In genomic region chr20:44209691-44210421, GRCh38 we compare ENCODE assay signal across 8 cellular contexts. TPM values are rescaled to one million over a fixed set of nuclear protein-coding genes. Genes with fewer than 3 reads are reported as not detected.
DNase-seq lines count a peak whose midpoint lies in the region; ATAC-seq and TF ChIP-seq lines count a peak whose summit lies in the region.

No MANE protein-coding gene starts in this region.

- TF ChIP-seq CTCF in GM12865 (IDR thresholded peaks at IDR 0.05; ENCODE audit: insufficient read depth, low read depth, low read length, missing control alignments) = no peak
- TF ChIP-seq CTCF in cardiac muscle cell (IDR thresholded peaks at IDR 0.05; ENCODE audit: low read depth, low read length) = no peak

- H2AFZ ChIP-seq in trophoblast cell (ENCODE audit: insufficient read depth, low read length, poor library complexity) = peak overlapping the region; percentile 57

- H3K23ac ChIP-seq in trophoblast cell (ENCODE audit: low read length) = peak overlapping the region; percentile 19

- peak overlapping the region; percentile 99 for H3K4me3 Mint-ChIP-seq in activated T-helper 1 cell treated with anti-CD3 and anti-CD28 coated beads, Interleukin-12 subunit alpha, Interleukin-12 subunit beta, Interleukin-2, Interleukin-4 antibody, amounts not matched to agents 30 ng/mL and 10 ng/mL and 1 ng/mL, durations not matched to agents 14 hours and 24 hours and 36 hours

- peaks cover 53% of the 10 kb centered on the region for H3K4me1 Mint-ChIP-seq in activated T-helper 1 cell treated with anti-CD3 and anti-CD28 coated beads, Interleukin-12 subunit alpha, Interleukin-12 subunit beta, Interleukin-2, Interleukin-4 antibody, amounts not matched to agents 30 ng/mL and 10 ng/mL and 1 ng/mL, durations not matched to agents 14 hours and 24 hours and 36 hours (ENCODE audit: low read depth)

- H3K9me3 ChIP-seq in cardiac muscle cell (ENCODE audit: low read depth) = no peaks in the 10 kb centered on the region
- no peaks in the 10 kb centered on the region for H3K9me3 ChIP-seq in trophoblast cell (ENCODE audit: insufficient read depth, low read depth, low read length)

- H3K27me3 ChIP-seq in cardiac muscle cell (no peaks in the 10 kb centered on the region), trophoblast cell (ENCODE audit: insufficient read depth, low read length) (no peaks in the 10 kb centered on the region)

- H4K8ac ChIP-seq in trophoblast cell (ENCODE audit: low read depth, low read length) = peak overlapping the region; percentile 75

- H3K79me1 ChIP-seq in trophoblast cell (ENCODE audit: low read length) = peaks cover 11% of the 10 kb centered on the region

- intact Hi-C loops in activated T-helper 1 cell treated with anti-CD3 and anti-CD28 coated beads, Interleukin-12 subunit alpha, Interleukin-12 subunit beta, Interleukin-2, Interleukin-4 antibody, amounts not matched to agents 30 ng/mL and 10 ng/mL and 1 ng/mL, durations not matched to agents 14 hours and 24 hours and 36 hours (cut with micrococcal nuclease) = loop anchor here (1.0 to 10.0 kb wide), 7 partner anchors 11 to 753 kb away; partner anchors contain the start of genes MYBL2, SRSF6, TOMM34 and TTPAL

- ATAC-seq in HG03432 (IDR thresholded peaks at IDR 0.05; ENCODE audit: unreplicated experiment) (peak; percentile 1), GM19455 (IDR thresholded peaks at IDR 0.05; ENCODE audit: unreplicated experiment) (no peak), GM18517 (IDR thresholded peaks at IDR 0.05; ENCODE audit: unreplicated experiment) (no peak)

- peak overlapping the region; percentile 80 for H3K9ac ChIP-seq in trophoblast cell (ENCODE audit: low read length)

- peak overlapping the region; percentile 76 for H4K12ac ChIP-seq in trophoblast cell (ENCODE audit: low read depth, low read length)

- H2AK5ac ChIP-seq in trophoblast cell (ENCODE audit: low read length) = peak overlapping the region; percentile 27

- H2BK120ac ChIP-seq in trophoblast cell (ENCODE audit: insufficient read depth, low read length, poor library complexity) = peak overlapping the region; percentile 60

- no peaks in the 10 kb centered on the region for H3K9me3 Mint-ChIP-seq in activated T-helper 1 cell treated with anti-CD3 and anti-CD28 coated beads, Interleukin-12 subunit alpha, Interleukin-12 subunit beta, Interleukin-2, Interleukin-4 antibody, amounts not matched to agents 30 ng/mL and 10 ng/mL and 1 ng/mL, durations not matched to agents 14 hours and 24 hours and 36 hours

- peak; percentile 17 for DNase-seq in GM12865 (ENCODE audit: low read depth)
- no peak for DNase-seq in activated T-helper 1 cell treated with anti-CD3 and anti-CD28 coated beads, Interleukin-12 subunit alpha, Interleukin-12 subunit beta, Interleukin-2, Interleukin-4 antibody, amounts not matched to agents 30 ng/mL and 10 ng/mL and 1 ng/mL, durations not matched to agents 14 hours and 24 hours and 36 hours (ENCODE audit: low spot score)
- DNase-seq in cardiac muscle cell (ENCODE audit: low read depth in 1 of 2, low spot score in 1 of 2) = peak; percentile 41 to 71
- peak in 1 of 2 donors; percentile 34 for DNase-seq in trophoblast cell
- no peak for DNase-seq in NK-92 (lab: John Stamatoyannopoulos, UW; ENCODE audit: unreplicated experiment)

- peak overlapping the region; percentile 63 for H3K4ac ChIP-seq in trophoblast cell (ENCODE audit: low read depth, low read length)

- H3K4me1 ChIP-seq in cardiac muscle cell (ENCODE audit: low read depth) (peaks cover 30% of the 10 kb centered on the region), trophoblast cell (ENCODE audit: control insufficient read depth in 1 of 2, insufficient read depth in 2 of 2, low read length in 2 of 2) (peaks cover 3 to 6% of the 10 kb centered on the region in 2 experiments)

- H4K91ac ChIP-seq in trophoblast cell (ENCODE audit: low read depth, low read length) = peak overlapping the region; percentile 86

- peaks cover 23% of the 10 kb centered on the region for H3K36me3 Mint-ChIP-seq in activated T-helper 1 cell treated with anti-CD3 and anti-CD28 coated beads, Interleukin-12 subunit alpha, Interleukin-12 subunit beta, Interleukin-2, Interleukin-4 antibody, amounts not matched to agents 30 ng/mL and 10 ng/mL and 1 ng/mL, durations not matched to agents 14 hours and 24 hours and 36 hours (ENCODE audit: low read depth)

- H3K27ac ChIP-seq in cardiac muscle cell (peak overlapping the region; percentile 98), trophoblast cell (ENCODE audit: low read depth, low read length) (peak overlapping the region; percentile 89)

- H3K79me2 ChIP-seq in trophoblast cell (ENCODE audit: control insufficient read depth, insufficient read depth, low read length, poor library complexity) = peaks cover 9% of the 10 kb centered on the region

- peak overlapping the region; percentile 73 for H3K4me3 ChIP-seq in GM12865 (ENCODE audit: low read depth, low read length)
- peak overlapping the region; percentile 73 for H3K4me3 ChIP-seq in cardiac muscle cell
- peak overlapping the region; percentile 97 for H3K4me3 ChIP-seq in trophoblast cell (ENCODE audit: low read depth, low read length)

- peak overlapping the region; percentile 93 for H3K14ac ChIP-seq in trophoblast cell (ENCODE audit: low read length)

- peak overlapping the region; percentile 20 for H2BK12ac ChIP-seq in trophoblast cell (ENCODE audit: low read length)

- peak overlapping the region; percentile 76 for H3K18ac ChIP-seq in trophoblast cell (ENCODE audit: low read length)

- H3K36me3 ChIP-seq in cardiac muscle cell (peaks cover 2% of the 10 kb centered on the region), trophoblast cell (ENCODE audit: control insufficient read depth in 1 of 2, insufficient read depth in 2 of 2, low read length in 2 of 2) (peaks cover 1 to 2% of the 10 kb centered on the region in 2 experiments)

- no CpG with 5 or more reads among the region's 32 CpGs for WGBS in trophoblast cell (ENCODE audit: extremely low coverage, insufficient coverage, insufficient read length)

- H3K4me2 ChIP-seq in trophoblast cell (ENCODE audit: low read length) = peak overlapping the region; percentile 64

- H2BK5ac ChIP-seq in trophoblast cell (ENCODE audit: low read depth, low read length, poor library complexity) = peak overlapping the region; percentile 77

- H3K27me3 Mint-ChIP-seq in activated T-helper 1 cell treated with anti-CD3 and anti-CD28 coated beads, Interleukin-12 subunit alpha, Interleukin-12 subunit beta, Interleukin-2, Interleukin-4 antibody, amounts not matched to agents 30 ng/mL and 10 ng/mL and 1 ng/mL, durations not matched to agents 14 hours and 24 hours and 36 hours (ENCODE audit: insufficient read depth) = no peaks in the 10 kb centered on the region

- H3K27ac Mint-ChIP-seq in activated T-helper 1 cell treated with anti-CD3 and anti-CD28 coated beads, Interleukin-12 subunit alpha, Interleukin-12 subunit beta, Interleukin-2, Interleukin-4 antibody, amounts not matched to agents 30 ng/mL and 10 ng/mL and 1 ng/mL, durations not matched to agents 14 hours and 24 hours and 36 hours = peak overlapping the region; percentile 98

RNA-seq across cellular contexts. Expression of gene OSER1, which starts 0.7 kb away (rescaled TPM):
- total RNA-seq in activated T-helper 1 cell treated with anti-CD3 and anti-CD28 coated beads, Interleukin-12 subunit alpha, Interleukin-12 subunit beta, Interleukin-2, Interleukin-4 antibody, amounts not matched to agents 30 ng/mL and 10 ng/mL and 1 ng/mL, durations not matched to agents 14 hours and 24 hours and 36 hours = 22.0 and 23.4 TPM in 2 replicates
- 28.5 and 28.6 TPM in 2 replicates for total RNA-seq in cardiac muscle cell
- polyA plus RNA-seq in cardiac muscle cell = 35.2 and 41.4 TPM in 2 replicates
- 61.8 and 64.9 TPM in 2 replicates for polyA plus RNA-seq in trophoblast cell (2013)

RNA-seq across cellular contexts. Expression of gene JPH2, which starts 22.9 kb away (rescaled TPM):
- total RNA-seq in activated T-helper 1 cell treated with anti-CD3 and anti-CD28 coated beads, Interleukin-12 subunit alpha, Interleukin-12 subunit beta, Interleukin-2, Interleukin-4 antibody, amounts not matched to agents 30 ng/mL and 10 ng/mL and 1 ng/mL, durations not matched to agents 14 hours and 24 hours and 36 hours = not detected in 2 replicates
- 154 and 205 TPM in 2 replicates for total RNA-seq in cardiac muscle cell
- polyA plus RNA-seq in cardiac muscle cell = 97.2 and 142 TPM in 2 replicates
- polyA plus RNA-seq in trophoblast cell (2013) = 13.7 and 14.2 TPM in 2 replicates

RNA-seq across cellular contexts. Expression of gene GDAP1L1, which starts 37.3 kb away (rescaled TPM):
- 0.08 TPM in 1 of 2 replicates, not detected in the other for total RNA-seq in activated T-helper 1 cell treated with anti-CD3 and anti-CD28 coated beads, Interleukin-12 subunit alpha, Interleukin-12 subunit beta, Interleukin-2, Interleukin-4 antibody, amounts not matched to agents 30 ng/mL and 10 ng/mL and 1 ng/mL, durations not matched to agents 14 hours and 24 hours and 36 hours
- 3.9 and 5.2 TPM in 2 replicates for total RNA-seq in cardiac muscle cell
- 0.86 and 5.5 TPM in 2 replicates for polyA plus RNA-seq in cardiac muscle cell
- polyA plus RNA-seq in trophoblast cell (2013) = 0.01 and 0.06 TPM in 2 replicates

Comparison
In these comparisons a context has a peak if more than half of its experiments do, and no peak if none do; other contexts are left out.
1. DNase-seq: peak in GM12865 (single experiment) and cardiac muscle cell (2 of 2); none in activated T-helper 1 cell treated with anti-CD3 and anti-CD28 coated beads, Interleukin-12 subunit alpha, Interleukin-12 subunit beta, Interleukin-2, Interleukin-4 antibody, amounts not matched to agents 30 ng/mL and 10 ng/mL and 1 ng/mL, durations not matched to agents 14 hours and 24 hours and 36 hours (single experiment) and NK-92 (single experiment).
2. RNA of gene JPH2, which starts 22.9 kb away (total RNA-seq): 154 to 205 TPM in cardiac muscle cell; not detected in activated T-helper 1 cell treated with anti-CD3 and anti-CD28 coated beads, Interleukin-12 subunit alpha, Interleukin-12 subunit beta, Interleukin-2, Interleukin-4 antibody, amounts not matched to agents 30 ng/mL and 10 ng/mL and 1 ng/mL, durations not matched to agents 14 hours and 24 hours and 36 hours; every median in the first group is over 100 times any median in the second.
3. Peak in every context shown above with its lines, with median percentiles within 50 percentile points of each other: H3K4me3 ChIP-seq.